ENCODE assay signal across 1 cellular context in the genomic region with DNA sequence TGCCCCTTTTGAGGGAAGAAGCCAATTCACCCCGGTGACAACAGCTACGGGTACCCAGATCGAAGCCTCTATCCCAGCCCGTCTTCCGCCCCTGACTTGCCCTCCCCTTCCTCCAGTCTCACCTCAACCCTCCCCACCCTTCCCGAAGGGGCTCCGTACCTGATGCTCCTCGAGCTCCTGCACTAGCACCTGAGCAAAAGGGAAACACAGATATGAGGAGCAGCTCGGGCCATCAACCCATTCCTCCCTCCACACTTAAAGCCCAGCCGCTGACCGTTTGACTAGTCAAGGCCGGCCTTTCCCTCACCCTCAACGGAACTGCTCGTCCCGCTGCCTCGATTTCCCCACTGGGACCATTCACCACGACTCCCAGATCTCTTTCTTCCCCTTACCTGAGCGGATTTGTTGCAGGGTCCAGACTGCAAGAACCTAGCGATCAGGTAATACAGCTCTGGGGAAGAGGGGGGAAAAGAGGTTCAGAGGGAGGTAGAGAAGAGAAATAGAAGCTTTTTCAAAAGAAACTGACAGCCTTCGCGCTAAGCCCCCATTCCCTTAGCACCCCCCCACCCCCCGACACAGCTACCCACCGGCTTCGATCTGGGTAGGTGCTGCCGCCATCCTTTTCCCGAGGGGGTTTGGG.
A peak's percentile ranks its signal among the peaks of the same experiment; 100 is the strongest.
TF ChIP-seq lines count a peak whose summit lies in the region.

No MANE protein-coding gene starts in this region.

TF ChIP-seq in H1, 55 proteins besides CTCF, POLR2A, EP300 and RAD21:
- TF ChIP-seq SIN3A (conservative IDR thresholded peaks at IDR 0.05 in 1 of 2, IDR thresholded peaks at IDR 0.05 in 1 of 2; ENCODE audit: low read depth in 1 of 2, low read length in 2 of 2) (0 out of 4 replicates have a peak, but pooled peaks of 1 of the 2 experiments have one; percentile 50), RNF2 (IDR thresholded peaks at IDR 0.05; ENCODE audit: borderline replicate concordance, low read depth, low read length, missing control alignments, poor library complexity, severe bottlenecking) (no peak), KDM4A (IDR thresholded peaks at IDR 0.05; ENCODE audit: low read depth, low read length, severe bottlenecking) (peak; percentile 51)
TF ChIP-seq in H1: peak in this region for 2.
